In genomic region chr9:91258448-91258847, GRCh38 we compare ENCODE assay signal across 20 cellular contexts.
"Had no signal": no experiment of that assay in that cellular context is flagged by ENCODE, and none has a peak within 500 bp of the region (broad histone marks: within the 10 kb centered on the region; RNA-seq: fewer than 3 reads in every experiment).

No MANE protein-coding gene starts in this region.

- H3K4me1 ChIP-seq: lower lobe of right lung, parathyroid adenoma, sigmoid colon had no signal

- DNase-seq: activated B cell treated with CpG ODN at 0.5 μM for 24 hours; activated CD4-positive, alpha-beta memory T cell treated with anti-CD3 and anti-CD28 coated beads, Interleukin-2, amount 10 ng/mL, durations not matched to agents 7 days and 5 days; activated CD4-positive, alpha-beta T cell treated with anti-CD3 and anti-CD28 coated beads for 4 hours; activated naive CD4-positive, alpha-beta T cell; activated naive CD8-positive, alpha-beta T cell treated with anti-CD3 and anti-CD28 coated beads, Interleukin-2, amount 10 ng/mL, durations not matched to agents 7 days and 5 days; activated T-cell treated with anti-CD3 and anti-CD28 coated beads, Interleukin-2, amount 50 U/mL, for 1 hour; body of pancreas; dorsolateral prefrontal cortex; foreskin fibroblast; hippocampal formation; left cardiac atrium; lower lobe of right lung; natural killer cell; sigmoid colon; stimulated activated CD4-positive, alpha-beta T cell treated with anti-CD3 and anti-CD28 coated beads, Interleukin-4, amount 100 ng/mL, for 24 hours; T-helper 17 cell; upper lobe of left lung had no signal

- H3K27ac ChIP-seq: body of pancreas, dorsolateral prefrontal cortex, lower lobe of right lung, parathyroid adenoma, sigmoid colon, thoracic aorta, upper lobe of left lung had no signal

- H3K4me3 ChIP-seq: body of pancreas, dorsolateral prefrontal cortex, lower lobe of right lung, sigmoid colon, thoracic aorta, upper lobe of left lung had no signal

- H3K9me3 ChIP-seq: body of pancreas, lower lobe of right lung, sigmoid colon, thoracic aorta, upper lobe of left lung had no signal

- H3K27me3 ChIP-seq: body of pancreas, dorsolateral prefrontal cortex, sigmoid colon, upper lobe of left lung had no signal

- ATAC-seq: body of pancreas; left cardiac atrium; natural killer cell; stimulated activated effector memory CD8-positive, alpha-beta T cell treated with anti-CD3 and anti-CD28 coated beads, Interleukin-12 subunit alpha, Interleukin-12 subunit beta, amount 100 ng/mL, for 72 hours; T-helper 17 cell had no signal

- H3K36me3 ChIP-seq: lower lobe of right lung, sigmoid colon, thoracic aorta, upper lobe of left lung had no signal
